Comparison of ENCODE assay signal across 29 cellular contexts in the genomic region with DNA sequence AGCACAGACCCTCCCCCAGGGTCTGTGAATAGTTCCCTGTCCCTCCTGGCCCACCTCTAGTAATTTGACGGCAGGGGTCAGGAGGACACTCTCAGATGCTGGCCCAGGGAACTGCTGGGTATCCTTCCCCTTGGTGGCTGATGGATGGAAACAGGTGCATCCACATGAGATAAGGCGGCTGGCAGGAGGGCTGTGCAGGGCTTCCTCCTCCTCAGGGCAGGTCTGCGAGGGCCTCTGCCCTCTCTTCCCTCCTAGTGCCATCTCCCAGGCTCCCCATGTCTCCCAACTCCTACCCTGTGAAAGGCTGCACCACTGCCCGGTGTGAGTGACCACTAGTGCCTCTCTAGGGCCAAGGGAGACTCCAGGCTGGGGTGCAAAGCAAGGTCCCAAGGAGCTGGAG.
A peak's percentile ranks its signal among the peaks of the same experiment; 100 is the strongest.
DNase-seq lines count a peak whose midpoint lies in the region; ATAC-seq and TF ChIP-seq lines count a peak whose summit lies in the region.
"Had no signal": no experiment of that assay in that cellular context is flagged by ENCODE, and none has a peak within 500 bp of the region (broad histone marks: within the 10 kb centered on the region; RNA-seq: fewer than 3 reads in every experiment).

No MANE protein-coding gene starts in this region.

- H3K9ac ChIP-seq in mammary epithelial cell (ENCODE audit: insufficient read depth, low read length) = no peak overlapping the region

- no peaks in the 10 kb centered on the region for H3K4me1 ChIP-seq in aorta (ENCODE audit: control insufficient read depth in 1 of 2, insufficient read depth in 2 of 2, low read length in 2 of 2)
- no peaks in the 10 kb centered on the region for H3K4me1 ChIP-seq in mammary epithelial cell (ENCODE audit: insufficient read depth, low read length)
- H3K4me1 ChIP-seq: foreskin keratinocyte, prostate gland had no signal

- in situ Hi-C loops in mammary epithelial cell (cut with MboI; ENCODE audit: low sequenced_read_pairs in 2 of 2) = no loop called here

- CTCF ChIA-PET in activated naive CD4-positive, alpha-beta T cell treated with anti-CD3 and anti-CD28 coated beads, Interleukin-2, amount 10 ng/mL, durations not matched to agents 7 days and 5 days (lab: Charles Lee) = interaction anchor here (0.6 to 0.7 kb wide), 2 partner anchors 245 to 281 kb away, joined by 3 read pairs; no protein-coding TSS in a partner anchor
- CTCF ChIA-PET in activated naive CD4-positive, alpha-beta T cell treated with anti-CD3 and anti-CD28 coated beads for 36 hours (lab: Charles Lee) = no interaction called here
- CTCF ChIA-PET in mammary epithelial cell (lab: Charles Lee; ENCODE audit: low non-redundant PET) = no interaction called here

- H3K9me3 ChIP-seq in aorta (ENCODE audit: control insufficient read depth, low read length) (peaks cover 4% of the 10 kb centered on the region), mammary epithelial cell (replicated peaks; ENCODE audit: insufficient read depth, low read length) (no peaks in the 10 kb centered on the region)
- H3K9me3 ChIP-seq: prostate gland had no signal

- no peak overlapping the region for H3K27ac Mint-ChIP-seq in activated naive CD4-positive, alpha-beta T cell treated with anti-CD3 and anti-CD28 coated beads, Interleukin-2, amount 10 ng/mL, durations not matched to agents 7 days and 5 days
- H3K27ac Mint-ChIP-seq in activated naive CD4-positive, alpha-beta T cell treated with anti-CD3 and anti-CD28 coated beads for 36 hours = no peak overlapping the region
- H3K27ac Mint-ChIP-seq: activated CD4-positive, alpha-beta memory T cell treated with anti-CD3 and anti-CD28 coated beads, Interleukin-2, amount 10 ng/mL, durations not matched to agents 7 days and 5 days; CD4-positive, alpha-beta T cell; dendritic cell treated with granulocyte-macrophage colony-stimulating factor and Interleukin-4, amounts not matched to agents 40 ng/mL and 50 ng/mL, for 4 days; GM23338; stimulated activated memory B cell treated with anti-CD40 and anti-IgM and Interleukin-4, amounts not matched to agents 10 μg/mL and 1 μg/mL and 100 μg/mL, for 72 hours had no signal

- no peak overlapping the region for H2AFZ ChIP-seq in mammary epithelial cell (ENCODE audit: low read depth, low read length)

- peak; percentile 13 for DNase-seq in activated naive CD4-positive, alpha-beta T cell treated with anti-CD3 and anti-CD28 coated beads, Interleukin-2, amount 10 ng/mL, durations not matched to agents 7 days and 5 days
- no peak for DNase-seq in activated naive CD4-positive, alpha-beta T cell treated with anti-CD3 and anti-CD28 coated beads for 36 hours
- DNase-seq in islet precursor cell (peak; percentile 35), sciatic nerve (ENCODE audit: low spot score) (peak; percentile 25), aorta (peak; percentile 4 to 35), epidermal melanocyte (ENCODE audit: insufficient read length, low spot score) (no peak), mammary epithelial cell (no peak)
- DNase-seq in central memory CD4-positive, alpha-beta T cell = no peak
- DNase-seq: activated CD4-positive, alpha-beta memory T cell treated with anti-CD3 and anti-CD28 coated beads, Interleukin-2, amount 10 ng/mL, durations not matched to agents 7 days and 5 days; activated CD4-positive, CD25-positive, alpha-beta regulatory T cell treated with anti-CD3 and anti-CD28 coated beads, Interleukin-2, amount 50 U/mL, for 72 hours; activated gamma-delta T cell; activated T-cell treated with anti-CD3 and anti-CD28 coated beads for 4 hours; caudate nucleus; CD4-positive, alpha-beta T cell; DND-41; esophagus squamous epithelium; foreskin keratinocyte; GF-D8; Kasumi-1; MV-4-11; NCI-H1436 treated with DMSO at 0.1 percent for 48 hours; NCI-H226; NCI-H774; SHP77 had no signal

- H3K4me3 Mint-ChIP-seq in activated naive CD4-positive, alpha-beta T cell treated with anti-CD3 and anti-CD28 coated beads, Interleukin-2, amount 10 ng/mL, durations not matched to agents 7 days and 5 days = no peak overlapping the region
- no peak overlapping the region for H3K4me3 Mint-ChIP-seq in activated naive CD4-positive, alpha-beta T cell treated with anti-CD3 and anti-CD28 coated beads for 36 hours
- H3K4me3 Mint-ChIP-seq: activated CD4-positive, alpha-beta memory T cell treated with anti-CD3 and anti-CD28 coated beads, Interleukin-2, amount 10 ng/mL, durations not matched to agents 7 days and 5 days; CD4-positive, alpha-beta T cell; dendritic cell treated with granulocyte-macrophage colony-stimulating factor and Interleukin-4, amounts not matched to agents 40 ng/mL and 50 ng/mL, for 4 days; GM23338; stimulated activated memory B cell treated with anti-CD40 and anti-IgM and Interleukin-4, amounts not matched to agents 10 μg/mL and 1 μg/mL and 100 μg/mL, for 72 hours had no signal

- no TSS peak for BruUV-seq in mammary epithelial cell (replicated peaks; lab: Mats Ljungman, UMichigan)

- peaks cover 9% of the 10 kb centered on the region for H3K9me3 Mint-ChIP-seq in activated naive CD4-positive, alpha-beta T cell treated with anti-CD3 and anti-CD28 coated beads, Interleukin-2, amount 10 ng/mL, durations not matched to agents 7 days and 5 days
- peaks cover 14% of the 10 kb centered on the region for H3K9me3 Mint-ChIP-seq in activated naive CD4-positive, alpha-beta T cell treated with anti-CD3 and anti-CD28 coated beads for 36 hours

- WGBS in aorta, 2 donors = 83 to 85% methylated on average over 4 of the region's 4 CpGs
- 68% methylated on average over 4 of the region's 4 CpGs for WGBS in mammary epithelial cell (ENCODE audit: low coverage, missing lambda C conversion rate)

- H4K20me1 ChIP-seq in mammary epithelial cell (ENCODE audit: insufficient read depth, low read length) = no peaks in the 10 kb centered on the region

- peaks cover 29% of the 10 kb centered on the region for H3K27me3 Mint-ChIP-seq in activated naive CD4-positive, alpha-beta T cell treated with anti-CD3 and anti-CD28 coated beads, Interleukin-2, amount 10 ng/mL, durations not matched to agents 7 days and 5 days
- no peaks in the 10 kb centered on the region for H3K27me3 Mint-ChIP-seq in activated naive CD4-positive, alpha-beta T cell treated with anti-CD3 and anti-CD28 coated beads for 36 hours (ENCODE audit: low read depth)
- H3K27me3 Mint-ChIP-seq: stimulated activated memory B cell treated with anti-CD40 and anti-IgM and Interleukin-4, amounts not matched to agents 10 μg/mL and 1 μg/mL and 100 μg/mL, for 72 hours had no signal

- no peak overlapping the region for H3K27ac ChIP-seq in aorta (ENCODE audit: low read depth in 1 of 2, low read length in 2 of 2)
- H3K27ac ChIP-seq in mammary epithelial cell (ENCODE audit: insufficient read depth, low read depth, low read length) = no peak overlapping the region
- H3K27ac ChIP-seq: esophagus squamous epithelium, foreskin keratinocyte, prostate gland had no signal

- H3K27me3 ChIP-seq in aorta (ENCODE audit: control insufficient read depth in 1 of 2, insufficient read depth in 2 of 2, low read length in 1 of 2) = no peaks in the 10 kb centered on the region
- H3K27me3 ChIP-seq in mammary epithelial cell (ENCODE audit: insufficient read depth, low read length) = peaks cover 2% of the 10 kb centered on the region
- H3K27me3 ChIP-seq: esophagus squamous epithelium had no signal

- no peaks in the 10 kb centered on the region for H3K79me2 ChIP-seq in mammary epithelial cell (ENCODE audit: insufficient read depth, low read length)

- no peak for TF ChIP-seq CTCF in mammary epithelial cell (conservative IDR thresholded peaks at IDR 0.05 in 1 of 2, IDR thresholded peaks at IDR 0.05 in 1 of 2; ENCODE audit: extremely low read depth in 1 of 2, insufficient read depth in 1 of 2, low read depth in 1 of 2, low read length in 2 of 2)

- H3K4me1 Mint-ChIP-seq in activated naive CD4-positive, alpha-beta T cell treated with anti-CD3 and anti-CD28 coated beads, Interleukin-2, amount 10 ng/mL, durations not matched to agents 7 days and 5 days = no peaks in the 10 kb centered on the region
- H3K4me1 Mint-ChIP-seq in activated naive CD4-positive, alpha-beta T cell treated with anti-CD3 and anti-CD28 coated beads for 36 hours (ENCODE audit: low read depth) = no peaks in the 10 kb centered on the region
- H3K4me1 Mint-ChIP-seq: activated CD4-positive, alpha-beta memory T cell treated with anti-CD3 and anti-CD28 coated beads, Interleukin-2, amount 10 ng/mL, durations not matched to agents 7 days and 5 days; stimulated activated memory B cell treated with anti-CD40 and anti-IgM and Interleukin-4, amounts not matched to agents 10 μg/mL and 1 μg/mL and 100 μg/mL, for 72 hours had no signal

- intact Hi-C loops in activated naive CD4-positive, alpha-beta T cell treated with anti-CD3 and anti-CD28 coated beads for 36 hours (cut with micrococcal nuclease) = no loop called here
- intact Hi-C loops in sciatic nerve (cut with DNase I) (loop anchor here (10.0 kb wide), 1 partner anchor 120 kb away; no protein-coding TSS in a partner anchor), aorta (cut with DNase I) (no loop called here), mammary epithelial cell (cut with micrococcal nuclease) (no loop called here)

- H3K4me2 ChIP-seq in mammary epithelial cell (ENCODE audit: insufficient read depth, low read depth, low read length) = no peak overlapping the region
- H3K4me2 ChIP-seq: GM23338 had no signal

- ATAC-seq in sciatic nerve (no peak), aorta (ENCODE audit: low FRiP score) (no peak)
- ATAC-seq: foreskin keratinocyte; Panc1; stimulated activated memory B cell treated with anti-CD40 and anti-IgM and Interleukin-4, amounts not matched to agents 10 μg/mL and 1 μg/mL and 100 μg/mL, for 72 hours had no signal

- no peaks in the 10 kb centered on the region for H3K36me3 Mint-ChIP-seq in activated naive CD4-positive, alpha-beta T cell treated with anti-CD3 and anti-CD28 coated beads, Interleukin-2, amount 10 ng/mL, durations not matched to agents 7 days and 5 days
- H3K36me3 Mint-ChIP-seq in activated naive CD4-positive, alpha-beta T cell treated with anti-CD3 and anti-CD28 coated beads for 36 hours (ENCODE audit: low read depth) = no peaks in the 10 kb centered on the region
- H3K36me3 Mint-ChIP-seq: stimulated activated memory B cell treated with anti-CD40 and anti-IgM and Interleukin-4, amounts not matched to agents 10 μg/mL and 1 μg/mL and 100 μg/mL, for 72 hours had no signal

- H3K36me3 ChIP-seq in aorta (ENCODE audit: control insufficient read depth in 1 of 2, insufficient read depth in 2 of 2, low read length in 1 of 2) (no peaks in the 10 kb centered on the region), mammary epithelial cell (ENCODE audit: insufficient read depth, low read length) (no peaks in the 10 kb centered on the region)
- H3K36me3 ChIP-seq: esophagus squamous epithelium, prostate gland had no signal

- dilution Hi-C loops in mammary epithelial cell (cut with HindIII; ENCODE audit: low sequenced_read_pairs) = no loop called here

- H3K4me3 ChIP-seq in aorta (ENCODE audit: low read length in 2 of 2) (no peak overlapping the region), mammary epithelial cell (replicated peaks in 1 of 3; ENCODE audit: insufficient read depth in 1 of 3, low read depth in 2 of 3, low read length in 3 of 3) (no peak overlapping the region)
- H3K4me3 ChIP-seq: esophagus squamous epithelium, GM23338, prostate gland had no signal

Comparison
In these comparisons a context has a peak if more than half of its experiments do, and no peak if none do; other contexts are left out.
1. DNase-seq: peak in activated naive CD4-positive, alpha-beta T cell treated with anti-CD3 and anti-CD28 coated beads, Interleukin-2, amount 10 ng/mL, durations not matched to agents 7 days and 5 days (single experiment), islet precursor cell (single experiment), sciatic nerve (single experiment) and aorta (2 of 2); none in activated naive CD4-positive, alpha-beta T cell treated with anti-CD3 and anti-CD28 coated beads for 36 hours (single experiment), central memory CD4-positive, alpha-beta T cell (single experiment), epidermal melanocyte (single experiment) and mammary epithelial cell (single experiment).